Comparison of ENCODE assay signal across 8 cellular contexts in the genomic region with DNA sequence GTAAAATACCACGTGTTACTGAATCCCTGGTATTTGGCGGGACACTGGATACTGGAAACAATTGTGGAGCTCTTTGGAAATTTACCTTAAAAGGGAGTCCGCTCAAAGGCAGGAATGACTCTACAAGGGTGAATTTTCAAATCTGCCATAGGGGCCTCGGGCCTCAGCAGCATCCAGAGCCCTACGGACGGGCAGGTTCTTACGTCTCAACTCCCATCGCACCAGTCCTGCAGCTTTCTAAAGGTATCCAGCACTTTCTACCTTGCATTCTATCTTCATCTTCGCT. TPM values are rescaled to one million over a fixed set of nuclear protein-coding genes. Genes with fewer than 3 reads are reported as not detected.
DNase-seq lines count a peak whose midpoint lies in the region; ATAC-seq, FAIRE-seq and TF ChIP-seq lines count a peak whose summit lies in the region.

No MANE protein-coding gene starts in this region.

- peak overlapping the region; percentile 99 for H3K9ac ChIP-seq in BLaER1
- H3K9ac ChIP-seq in NT2/D1 (ENCODE audit: insufficient read length, low read depth) = peak overlapping the region; percentile 98
- H3K9ac ChIP-seq in neural cell (ENCODE audit: low read length) = peak overlapping the region; percentile 96

- H3K4me1 Mint-ChIP-seq in effector memory CD8-positive, alpha-beta T cell (ENCODE audit: low read depth in 2 of 2) = peaks cover 11 to 22% of the 10 kb centered on the region in 2 donors

- peak overlapping the region; percentile 99 for H3K4me3 ChIP-seq in BLaER1
- peak overlapping the region; percentile 90 for H3K4me3 ChIP-seq in NT2/D1 (ENCODE audit: insufficient read length, low read depth)
- H3K4me3 ChIP-seq in neural cell (ENCODE audit: low read length) = peak overlapping the region; percentile 79

- H4K20me1 ChIP-seq in BLaER1 = peaks cover 41% of the 10 kb centered on the region
- no peaks in the 10 kb centered on the region for H4K20me1 ChIP-seq in neural cell (ENCODE audit: insufficient read depth)

- H3K27me3 Mint-ChIP-seq in effector memory CD8-positive, alpha-beta T cell = no peaks in the 10 kb centered on the region

- no peak for FAIRE-seq in RCC 7860 (lab: Jason Lieb, UNC)

- peaks cover 28% of the 10 kb centered on the region for H3K36me3 Mint-ChIP-seq in effector memory CD8-positive, alpha-beta T cell (ENCODE audit: insufficient read depth)

- peak overlapping the region; percentile 87 for H3K4me2 ChIP-seq in BLaER1
- peak overlapping the region; percentile 96 for H3K4me2 ChIP-seq in neural cell (ENCODE audit: low read length)

- H3K27ac Mint-ChIP-seq in effector memory CD8-positive, alpha-beta T cell = peak overlapping the region; percentile 85 to 95

- TF ChIP-seq EP300 in neural cell (conservative IDR thresholded peaks at IDR 0.05; ENCODE audit: poor library complexity, severe bottlenecking) = no peak

- DNase-seq in NT2/D1 (ENCODE audit: low read depth, low spot score) (no peak), HK-2 (ENCODE audit: unreplicated experiment) (no peak), HUDEP-2 (lab: John Stamatoyannopoulos, UW; ENCODE audit: unreplicated experiment in 76 of 76) (no peak), RCC 7860 (ENCODE audit: low spot score) (no peak)
- no peak for DNase-seq in effector memory CD8-positive, alpha-beta T cell

- H3K27ac ChIP-seq in BLaER1 (peak overlapping the region; percentile 97), neural cell (ENCODE audit: low read length) (peak overlapping the region; percentile 96)

- H3K9me3 ChIP-seq in BLaER1 (no peaks in the 10 kb centered on the region), NT2/D1 (ENCODE audit: insufficient read depth, low read length) (no peaks in the 10 kb centered on the region), neural cell (ENCODE audit: low read length) (no peaks in the 10 kb centered on the region)

- no peak for TF ChIP-seq RAD21 in neural cell (conservative IDR thresholded peaks at IDR 0.05)

- H3K9me2 ChIP-seq in neural cell (ENCODE audit: insufficient read depth, low read length) = no peaks in the 10 kb centered on the region

- no peak for TF ChIP-seq CTCF in neural cell (IDR thresholded peaks at IDR 0.05; ENCODE audit: poor library complexity, severe bottlenecking)

- H2AFZ ChIP-seq in neural cell (ENCODE audit: low read depth, low read length) = peak overlapping the region; percentile 98

- peaks cover 44% of the 10 kb centered on the region for H3K4me1 ChIP-seq in BLaER1
- H3K4me1 ChIP-seq in NT2/D1 (ENCODE audit: insufficient read depth, insufficient read length) = peaks cover 3% of the 10 kb centered on the region

- H3K27me3 ChIP-seq in BLaER1 = no peaks in the 10 kb centered on the region
- H3K27me3 ChIP-seq in NT2/D1 (ENCODE audit: insufficient read depth, insufficient read length) = no peaks in the 10 kb centered on the region
- H3K27me3 ChIP-seq in neural cell (ENCODE audit: insufficient read depth, low read depth, low read length) = no peaks in the 10 kb centered on the region

- H3K36me3 ChIP-seq in BLaER1 (peaks cover 41% of the 10 kb centered on the region), NT2/D1 (ENCODE audit: insufficient read depth, insufficient read length, low read length) (peaks cover 48% of the 10 kb centered on the region), neural cell (ENCODE audit: insufficient read depth, low read length) (peaks cover 3% of the 10 kb centered on the region)

- H3K79me2 ChIP-seq in neural cell (replicated peaks; ENCODE audit: insufficient read depth, low read length) = peaks cover 29% of the 10 kb centered on the region

- H3K4me3 Mint-ChIP-seq in effector memory CD8-positive, alpha-beta T cell = peak overlapping the region; percentile 84 to 93

- peaks cover 3% of the 10 kb centered on the region for H3F3A ChIP-seq in neural cell (ENCODE audit: insufficient read depth, low read length, poor library complexity, severe bottlenecking)

- no peak for ATAC-seq in effector memory CD8-positive, alpha-beta T cell (replicated peaks)
- ATAC-seq in GM18511 (IDR thresholded peaks at IDR 0.05; ENCODE audit: unreplicated experiment) = no peak

- H3K9me3 Mint-ChIP-seq in effector memory CD8-positive, alpha-beta T cell = no peaks in the 10 kb centered on the region

TF ChIP-seq in neural cell, 6 proteins besides CTCF, POLR2A, EP300 and RAD21:
- no peak for TF ChIP-seq SMC3 (conservative IDR thresholded peaks at IDR 0.05; ENCODE audit: poor library complexity)
- TF ChIP-seq MXI1 (conservative IDR thresholded peaks at IDR 0.05; ENCODE audit: poor library complexity, severe bottlenecking) = no peak
- TF ChIP-seq REST (IDR thresholded peaks at IDR 0.05; ENCODE audit: borderline replicate concordance) = no peak

RNA-seq across cellular contexts. Expression of gene PSPH, which starts 0.2 kb away (rescaled TPM):
- polyA plus RNA-seq in neural cell = 24.0 and 26.4 TPM in 2 replicates
- polyA minus RNA-seq in neural cell = 13.5 and 17.5 TPM in 2 replicates

RNA-seq across cellular contexts. Expression of gene CCT6A, which starts 0.6 kb away (rescaled TPM):
- polyA plus RNA-seq in neural cell = 268 and 275 TPM in 2 replicates
- 207 and 230 TPM in 2 replicates for polyA minus RNA-seq in neural cell

RNA-seq across cellular contexts. Expression of gene SUMF2, which starts 13.1 kb away (rescaled TPM):
- polyA plus RNA-seq in neural cell = 69.3 and 84.1 TPM in 2 replicates
- polyA minus RNA-seq in neural cell = 44.6 and 55.8 TPM in 2 replicates

RNA-seq across cellular contexts. Expression of gene PHKG1, which starts 41.8 kb away (rescaled TPM):
- 2.6 TPM in 1 of 2 replicates, not detected in the other for polyA plus RNA-seq in neural cell
- 0.97 TPM in 1 of 2 replicates, not detected in the other for polyA minus RNA-seq in neural cell

RNA-seq across cellular contexts. Expression of gene CHCHD2, which starts 55.3 kb away (rescaled TPM):
- polyA plus RNA-seq in neural cell = 324 and 380 TPM in 2 replicates
- polyA minus RNA-seq in neural cell = 84.2 and 86.8 TPM in 2 replicates
